ENCODE assay signal across 1 cellular context in the genomic region with DNA sequence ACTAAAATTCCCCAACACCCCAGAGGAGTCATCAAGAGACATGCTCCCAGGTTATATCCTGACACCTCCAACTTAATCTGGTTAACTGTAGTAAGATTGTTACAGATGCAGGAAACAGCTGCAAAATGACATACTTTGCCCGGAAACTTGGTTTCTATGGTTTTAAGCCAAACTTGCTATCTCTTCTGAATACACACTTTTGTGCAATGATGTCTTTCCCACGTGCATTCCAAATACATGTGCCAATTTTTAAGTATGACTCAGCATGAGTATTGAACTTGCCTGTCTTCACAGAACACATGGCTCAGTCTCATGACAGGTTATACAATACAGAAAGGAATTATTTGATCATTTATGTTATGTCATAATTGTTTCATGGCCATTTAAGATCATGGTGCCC.
TF ChIP-seq lines count a peak whose summit lies in the region.

No MANE protein-coding gene starts in this region.

TF ChIP-seq in SK-N-SH, 30 proteins besides CTCF, POLR2A, EP300 and RAD21 (continued from another document):
- TF ChIP-seq, protein P1, sequence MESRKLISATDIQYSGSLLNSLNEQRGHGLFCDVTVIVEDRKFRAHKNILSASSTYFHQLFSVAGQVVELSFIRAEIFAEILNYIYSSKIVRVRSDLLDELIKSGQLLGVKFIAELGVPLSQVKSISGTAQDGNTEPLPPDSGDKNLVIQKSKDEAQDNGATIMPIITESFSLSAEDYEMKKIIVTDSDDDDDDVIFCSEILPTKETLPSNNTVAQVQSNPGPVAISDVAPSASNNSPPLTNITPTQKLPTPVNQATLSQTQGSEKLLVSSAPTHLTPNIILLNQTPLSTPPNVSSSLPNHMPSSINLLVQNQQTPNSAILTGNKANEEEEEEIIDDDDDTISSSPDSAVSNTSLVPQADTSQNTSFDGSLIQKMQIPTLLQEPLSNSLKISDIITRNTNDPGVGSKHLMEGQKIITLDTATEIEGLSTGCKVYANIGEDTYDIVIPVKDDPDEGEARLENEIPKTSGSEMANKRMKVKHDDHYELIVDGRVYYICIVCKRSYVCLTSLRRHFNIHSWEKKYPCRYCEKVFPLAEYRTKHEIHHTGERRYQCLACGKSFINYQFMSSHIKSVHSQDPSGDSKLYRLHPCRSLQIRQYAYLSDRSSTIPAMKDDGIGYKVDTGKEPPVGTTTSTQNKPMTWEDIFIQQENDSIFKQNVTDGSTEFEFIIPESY (IDR thresholded peaks at IDR 0.05; ENCODE audit: borderline replicate concordance, low read depth): no peak
- no peak for TF ChIP-seq CHD2 (IDR thresholded peaks at IDR 0.05; ENCODE audit: low read length, partially characterized antibody)
- TF ChIP-seq MXI1 (IDR thresholded peaks at IDR 0.05; ENCODE audit: low read depth, low read length): no peak
- TF ChIP-seq TAF1 (IDR thresholded peaks at IDR 0.05; ENCODE audit: borderline replicate concordance, low read depth, low read length): no peak
- peak; percentile 22; the same call in 1 of the 2 replicates for TF ChIP-seq TEAD4 (IDR thresholded peaks at IDR 0.05; ENCODE audit: borderline replicate concordance, insufficient read depth)
- no peak for TF ChIP-seq RFX5 (IDR thresholded peaks at IDR 0.05; ENCODE audit: low read length)
- TF ChIP-seq, protein P2, sequence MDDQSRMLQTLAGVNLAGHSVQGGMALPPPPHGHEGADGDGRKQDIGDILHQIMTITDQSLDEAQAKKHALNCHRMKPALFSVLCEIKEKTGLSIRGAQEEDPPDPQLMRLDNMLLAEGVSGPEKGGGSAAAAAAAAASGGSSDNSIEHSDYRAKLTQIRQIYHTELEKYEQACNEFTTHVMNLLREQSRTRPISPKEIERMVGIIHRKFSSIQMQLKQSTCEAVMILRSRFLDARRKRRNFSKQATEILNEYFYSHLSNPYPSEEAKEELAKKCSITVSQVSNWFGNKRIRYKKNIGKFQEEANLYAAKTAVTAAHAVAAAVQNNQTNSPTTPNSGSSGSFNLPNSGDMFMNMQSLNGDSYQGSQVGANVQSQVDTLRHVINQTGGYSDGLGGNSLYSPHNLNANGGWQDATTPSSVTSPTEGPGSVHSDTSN (IDR thresholded peaks at IDR 0.05): peak; percentile 24; the same call in 1 of the 2 replicates
- no peak for TF ChIP-seq RCOR1 (IDR thresholded peaks at IDR 0.05; ENCODE audit: low read length)
- TF ChIP-seq JUND (IDR thresholded peaks at IDR 0.05): peak; percentile 45
- peak; percentile 69 for TF ChIP-seq TCF12 (IDR thresholded peaks at IDR 0.05)
- TF ChIP-seq, protein P3, sequence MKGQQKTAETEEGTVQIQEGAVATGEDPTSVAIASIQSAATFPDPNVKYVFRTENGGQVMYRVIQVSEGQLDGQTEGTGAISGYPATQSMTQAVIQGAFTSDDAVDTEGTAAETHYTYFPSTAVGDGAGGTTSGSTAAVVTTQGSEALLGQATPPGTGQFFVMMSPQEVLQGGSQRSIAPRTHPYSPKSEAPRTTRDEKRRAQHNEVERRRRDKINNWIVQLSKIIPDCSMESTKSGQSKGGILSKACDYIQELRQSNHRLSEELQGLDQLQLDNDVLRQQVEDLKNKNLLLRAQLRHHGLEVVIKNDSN (IDR thresholded peaks at IDR 0.05; ENCODE audit: borderline replicate concordance, low read depth): no peak
- TF ChIP-seq FOXJ3 (CRISPR knock-in tag; IDR thresholded peaks at IDR 0.05): no peak
